ENCODE assay signal across 10 cellular contexts in genomic region chrX:40008841-40009461, GRCh38.
A peak's percentile ranks its signal among the peaks of the same experiment; 100 is the strongest.
DNase-seq lines count a peak whose midpoint lies in the region; ATAC-seq and TF ChIP-seq lines count a peak whose summit lies in the region.
"Had no signal": no experiment of that assay in that cellular context is flagged by ENCODE, and none has a peak within 500 bp of the region (broad histone marks: within the 10 kb centered on the region; RNA-seq: fewer than 3 reads in every experiment).

No MANE protein-coding gene starts in this region.

- H3K27ac ChIP-seq in heart right ventricle, result peak overlapping the region in 7 of 10 donors; percentile 8 to 53 (median 37)
- H3K27ac ChIP-seq: C4-2B, SJSA1 had no signal

- H3K36me3 ChIP-seq in heart right ventricle, result no peaks in the 10 kb centered on the region
- H3K36me3 ChIP-seq: SJSA1 had no signal

- H3K4me3 ChIP-seq in heart right ventricle, result peak overlapping the region in 9 of 10 donors; percentile 3 to 42 (median 34)
- H3K4me3 ChIP-seq: SJSA1 had no signal

- ATAC-seq in heart right ventricle, result peak in 5 of 8 donors; percentile 4 to 19 (median 8)
- no peak for ATAC-seq in HG03457 (IDR thresholded peaks at IDR 0.05; ENCODE audit: unreplicated experiment)

- 0 to 3% methylated on average over 40 to 50 of the region's 50 CpGs for WGBS in heart right ventricle, 2 donors

- peaks cover 0 to 69% (median 37%) of the 10 kb centered on the region in 9 donors for H3K4me1 ChIP-seq in heart right ventricle

- peak; percentile 69 for DNase-seq in activated effector memory CD4-positive, alpha-beta T cell treated with anti-CD3 and anti-CD28 coated beads, Interleukin-2, amount 50 U/mL, for 16 hours
- no peak for DNase-seq in activated effector memory CD4-positive, alpha-beta T cell treated with Interleukin-2 at 50 U/mL for 16 hours
- DNase-seq in activated CD4-positive, alpha-beta T cell treated with anti-CD3 and anti-CD28 coated beads, Interleukin-2, amount 50 U/mL, for 1 hour, result peak; percentile 9
- DNase-seq in heart right ventricle, result peak; percentile 59 to 65
- DNase-seq in stimulated activated CD4-positive, alpha-beta T cell treated with anti-CD3 and anti-CD28 coated beads, Interleukin-2, amount 100 ng/mL, for 24 hours, result peak; percentile 47 to 63
- no peak for DNase-seq in KG1 (lab: John Stamatoyannopoulos, UW)
- no peak for DNase-seq in globus pallidus (ENCODE audit: low spot score)

- H3K27me3 ChIP-seq in heart right ventricle, result peaks cover 0 to 98% (median 0%) of the 10 kb centered on the region in 7 donors
- H3K27me3 ChIP-seq: SJSA1 had no signal

- TF ChIP-seq CTCF in heart right ventricle (IDR thresholded peaks at IDR 0.05), result no peak

- intact Hi-C loops in heart right ventricle (cut with DNase I), result loop anchor here in 4 of 10 donors (10.0 kb wide), 3 partner anchors 84 to 194 kb away; no protein-coding TSS in a partner anchor

- no peaks in the 10 kb centered on the region for H3K9me3 ChIP-seq in heart right ventricle
- H3K9me3 ChIP-seq: SJSA1 had no signal

Comparison
In these comparisons a context has a peak if more than half of its experiments do, and no peak if none do; other contexts are left out.
1. DNase-seq: peak in activated effector memory CD4-positive, alpha-beta T cell treated with anti-CD3 and anti-CD28 coated beads, Interleukin-2, amount 50 U/mL, for 16 hours (single experiment), activated CD4-positive, alpha-beta T cell treated with anti-CD3 and anti-CD28 coated beads, Interleukin-2, amount 50 U/mL, for 1 hour (single experiment), heart right ventricle (2 of 2) and stimulated activated CD4-positive, alpha-beta T cell treated with anti-CD3 and anti-CD28 coated beads, Interleukin-2, amount 100 ng/mL, for 24 hours (2 of 2); none in activated effector memory CD4-positive, alpha-beta T cell treated with Interleukin-2 at 50 U/mL for 16 hours (single experiment), KG1 (single experiment) and globus pallidus (single experiment).